Comparison of ENCODE assay signal across 19 cellular contexts in genomic region chr3:112360574-112360973, GRCh38. TPM values are rescaled to one million over a fixed set of nuclear protein-coding genes. Genes with fewer than 3 reads are reported as not detected.
DNase-seq lines count a peak whose midpoint lies in the region; ATAC-seq, FAIRE-seq and TF ChIP-seq lines count a peak whose summit lies in the region.
"Had no signal": no experiment of that assay in that cellular context is flagged by ENCODE, and none has a peak within 500 bp of the region (broad histone marks: within the 10 kb centered on the region; RNA-seq: fewer than 3 reads in every experiment).

No MANE protein-coding gene starts in this region.

- TF ChIP-seq CTCF in IMR-90 (conservative IDR thresholded peaks at IDR 0.05; ENCODE audit: low read depth, low read length) (no peak), body of pancreas (IDR thresholded peaks at IDR 0.05) (no peak), gastrocnemius medialis (IDR thresholded peaks at IDR 0.05 in 4 of 5, conservative IDR thresholded peaks at IDR 0.05 in 1 of 5) (no peak)

- 0 out of 2 replicates have a peak, but pooled peaks cover 2% of the 10 kb centered on the region for H3K36me3 ChIP-seq in IMR-90 (ENCODE audit: control insufficient read depth, insufficient read depth, low read length)
- H3K36me3 ChIP-seq in body of pancreas (replicated peaks in 1 of 2; ENCODE audit: insufficient read depth in 1 of 2, low read depth in 2 of 2) = no peaks in the 10 kb centered on the region
- no peaks in the 10 kb centered on the region for H3K36me3 ChIP-seq in gastrocnemius medialis

- no peak overlapping the region for H2BK20ac ChIP-seq in IMR-90 (ENCODE audit: low read depth, low read length)

- no peak overlapping the region for H2BK15ac ChIP-seq in IMR-90 (ENCODE audit: low read depth, low read length)

- H2AK5ac ChIP-seq in IMR-90 (ENCODE audit: low read depth, low read length) = no peak overlapping the region

- H2AFZ ChIP-seq in IMR-90 (replicated peaks; ENCODE audit: low read length, poor library complexity) = no peak overlapping the region

- no peak overlapping the region for H3K18ac ChIP-seq in IMR-90 (ENCODE audit: low read depth, low read length)

- BruUV-seq in IMR-90 (replicated peaks; lab: Mats Ljungman, UMichigan) = no TSS peak

- no peaks in the 10 kb centered on the region for H4K20me1 ChIP-seq in IMR-90 (ENCODE audit: insufficient read depth, low read length)

- H3K9me3 ChIP-seq in IMR-90 (ENCODE audit: control insufficient read depth, insufficient read depth, low read length) = no peaks in the 10 kb centered on the region
- H3K9me3 ChIP-seq in body of pancreas = no peaks in the 10 kb centered on the region
- H3K9me3 ChIP-seq in gastrocnemius medialis = no peaks in the 10 kb centered on the region
- H3K9me3 ChIP-seq: tibial nerve had no signal

- no peak overlapping the region for H4K91ac ChIP-seq in IMR-90 (ENCODE audit: insufficient read depth, low read depth, low read length)

- H3K4me1 ChIP-seq in IMR-90 (ENCODE audit: control insufficient read depth, insufficient read depth, low read length) = peaks cover 2% of the 10 kb centered on the region; the same call in 1 of the 2 replicates
- H3K4me1 ChIP-seq in body of pancreas = no peaks in the 10 kb centered on the region
- H3K4me1 ChIP-seq in gastrocnemius medialis = peaks cover 0 to 2% of the 10 kb centered on the region in 2 donors

- TF ChIP-seq RAD21 in IMR-90 (IDR thresholded peaks at IDR 0.05; ENCODE audit: low read length) = no peak

- no peak overlapping the region for H3K4ac ChIP-seq in IMR-90 (ENCODE audit: low read depth, low read length)

- 0 out of 2 replicates have a peak, but pooled peaks cover 2% of the 10 kb centered on the region for H3K9me1 ChIP-seq in IMR-90 (ENCODE audit: insufficient read depth, low read length)

- H2BK5ac ChIP-seq in IMR-90 (ENCODE audit: low read depth, low read length, poor library complexity, severe bottlenecking) = no peak overlapping the region

- CTCF ChIA-PET in IMR-90 (lab: Yijun Ruan, JAX) = interaction anchor here (1.2 kb wide), 1 partner anchor 92 kb away, joined by 3 read pairs; no protein-coding TSS in a partner anchor

- H4K8ac ChIP-seq in IMR-90 (ENCODE audit: low read depth in 2 of 2, low read length in 2 of 2) = no peak overlapping the region

- no peaks in the 10 kb centered on the region for H3K79me1 ChIP-seq in IMR-90 (ENCODE audit: low read depth in 1 of 2, low read length in 2 of 2)

- no peak overlapping the region for H3K27ac ChIP-seq in IMR-90 (ENCODE audit: insufficient read depth, low read length)
- H3K27ac ChIP-seq in body of pancreas = no peak overlapping the region
- H3K27ac ChIP-seq in gastrocnemius medialis = peak overlapping the region in 3 of 4 donors; percentile 22 to 65 (median 55)
- H3K27ac ChIP-seq: tibial nerve had no signal

- TF ChIP-seq POLR2A in IMR-90 (IDR thresholded peaks at IDR 0.05; ENCODE audit: low read depth, low read length) (no peak), body of pancreas (IDR thresholded peaks at IDR 0.05) (no peak), gastrocnemius medialis (IDR thresholded peaks at IDR 0.05) (no peak)

- WGBS in IMR-90 (ENCODE audit: extremely low coverage in 2 of 2, insufficient read length in 1 of 2), 2 experiments = no CpG with 5 or more reads among the region's 2 CpGs
- WGBS in body of pancreas, 2 donors = 18 to 31% methylated on average over 2 of the region's 2 CpGs

- H2BK120ac ChIP-seq in IMR-90 (ENCODE audit: low read depth, low read length) = no peak overlapping the region

- POLR2A ChIA-PET in IMR-90 (lab: Charles Lee; ENCODE audit: unreplicated experiment) = no interaction called here

- FAIRE-seq in frontal cortex (lab: Jason Lieb, UNC) = no peak
- FAIRE-seq: endothelial cell of umbilical vein had no signal

- dilution Hi-C loops in IMR-90 (cut with HindIII; ENCODE audit: low sequenced_read_pairs, unreplicated experiment) = no loop called here

- H2AK9ac ChIP-seq in IMR-90 (replicated peaks; ENCODE audit: low read depth, low read length, poor library complexity) = no peak overlapping the region

- H3K4me3 ChIP-seq in IMR-90 (ENCODE audit: insufficient read depth, low read depth, low read length) = no peak overlapping the region
- no peak overlapping the region for H3K4me3 ChIP-seq in body of pancreas
- peak overlapping the region in 1 of 4 donors; percentile 1 for H3K4me3 ChIP-seq in gastrocnemius medialis
- H3K4me3 ChIP-seq: tibial nerve had no signal

- H3K27me3 ChIP-seq in IMR-90 (ENCODE audit: control insufficient read depth, insufficient read depth, low read length) (no peaks in the 10 kb centered on the region; the same call in 1 of the 2 replicates), body of pancreas (no peaks in the 10 kb centered on the region), gastrocnemius medialis (no peaks in the 10 kb centered on the region)
- H3K27me3 ChIP-seq: tibial nerve had no signal

- no peak overlapping the region for H3K56ac ChIP-seq in IMR-90 (ENCODE audit: extremely low read depth, insufficient read depth, low read length)

- H3K4me2 ChIP-seq in IMR-90 (ENCODE audit: low read depth, low read length) = no peak overlapping the region

- DNase-seq in IMR-90 = peak; percentile 40
- DNase-seq in body of pancreas = peak; percentile 23 to 53 (median 30)
- peak; percentile 57 for DNase-seq in iris pigment epithelial cell (ENCODE audit: low read depth)
- peak in 1 of 2 donors; percentile 13 for DNase-seq in gastrocnemius medialis
- DNase-seq in DMS79 (lab: John Stamatoyannopoulos, UW) = no peak
- no peak for DNase-seq in frontal cortex (ENCODE audit: low spot score in 2 of 2)
- DNase-seq in DMS53 treated with DMSO at 0.1 percent for 48 hours (lab: John Stamatoyannopoulos, UW; ENCODE audit: unreplicated experiment) = no peak
- DNase-seq: activated CD4-positive, alpha-beta T cell treated with anti-CD3 and anti-CD28 coated beads, Interleukin-2, amount 50 U/mL, for 4 hours; activated naive CD4-positive, alpha-beta T cell treated with anti-CD3 and anti-CD28 coated beads for 36 hours; CD8-positive, alpha-beta T cell; DMS79 treated with DMSO at 0.1 percent for 48 hours; MV-4-11; naive thymus-derived CD8-positive, alpha-beta T cell; NCI-H187 treated with DMSO at 0.1 percent for 48 hours; NCI-H446 treated with DMSO at 0.1 percent for 48 hours had no signal

- no peak overlapping the region for H3K9ac ChIP-seq in IMR-90 (ENCODE audit: low read depth, low read length)

- intact Hi-C loops in IMR-90 (cut with micrococcal nuclease) = no loop called here
- intact Hi-C loops in body of pancreas (cut with DNase I) = no loop called here
- intact Hi-C loops in gastrocnemius medialis (cut with DNase I; ENCODE audit: low total_unique reads) = no loop called here

- in situ Hi-C loops in IMR-90 (cut with MboI; ENCODE audit: low sequenced_read_pairs) (no loop called here), gastrocnemius medialis (cut with MboI; ENCODE audit: low sequenced_read_pairs in 4 of 4) (no loop called here)

- ATAC-seq in IMR-90 (ENCODE audit: low read depth) (no peak), body of pancreas (peak; percentile 71), gastrocnemius medialis (peak; percentile 39 to 64), HG03378 (IDR thresholded peaks at IDR 0.05; ENCODE audit: unreplicated experiment) (no peak)
- ATAC-seq: CD8-positive, alpha-beta T cell; naive thymus-derived CD8-positive, alpha-beta T cell; stimulated activated effector memory CD8-positive, alpha-beta T cell treated with anti-CD3 and anti-CD28 coated beads, Interleukin-12 subunit alpha, Interleukin-12 subunit beta, amount 100 ng/mL, for 72 hours had no signal

- H3K14ac ChIP-seq in IMR-90 (replicated peaks; ENCODE audit: low read depth, low read length) = no peak overlapping the region

- H4K5ac ChIP-seq in IMR-90 (ENCODE audit: low read depth, low read length) = no peak overlapping the region

- H3K23ac ChIP-seq in IMR-90 (ENCODE audit: low read depth, low read length) = no peak overlapping the region

TF ChIP-seq in IMR-90, 13 proteins besides CTCF, POLR2A, EP300 and RAD21:
- TF ChIP-seq FOS (IDR thresholded peaks at IDR 0.05; ENCODE audit: low read depth, low read length) (no peak), RCOR1 (IDR thresholded peaks at IDR 0.05; ENCODE audit: insufficient replicate concordance, low read length) (no peak), CEBPB (IDR thresholded peaks at IDR 0.05; ENCODE audit: low read depth, low read length) (no peak), ELK1 (IDR thresholded peaks at IDR 0.05; ENCODE audit: borderline replicate concordance, low read depth, low read length) (no peak), RFX5 (IDR thresholded peaks at IDR 0.05; ENCODE audit: low read depth, low read length) (no peak), MAZ (IDR thresholded peaks at IDR 0.05; ENCODE audit: borderline replicate concordance, low read depth, low read length) (no peak), MAFK (IDR thresholded peaks at IDR 0.05; ENCODE audit: low read depth, low read length) (no peak)
- TF ChIP-seq, protein P1, sequence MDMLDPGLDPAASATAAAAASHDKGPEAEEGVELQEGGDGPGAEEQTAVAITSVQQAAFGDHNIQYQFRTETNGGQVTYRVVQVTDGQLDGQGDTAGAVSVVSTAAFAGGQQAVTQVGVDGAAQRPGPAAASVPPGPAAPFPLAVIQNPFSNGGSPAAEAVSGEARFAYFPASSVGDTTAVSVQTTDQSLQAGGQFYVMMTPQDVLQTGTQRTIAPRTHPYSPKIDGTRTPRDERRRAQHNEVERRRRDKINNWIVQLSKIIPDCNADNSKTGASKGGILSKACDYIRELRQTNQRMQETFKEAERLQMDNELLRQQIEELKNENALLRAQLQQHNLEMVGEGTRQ (IDR thresholded peaks at IDR 0.05; ENCODE audit: low read depth, low read length) = no peak
TF ChIP-seq in IMR-90: peak in this region for 0.

RNA-seq across cellular contexts. Expression of gene CD200, which starts 27.6 kb away (rescaled TPM):
- total RNA-seq in IMR-90 (2012; rRNA removed) = 0.83 and 1.1 TPM in 2 replicates
- polyA plus RNA-seq in IMR-90 (2012; rRNA removed) = 1.6 and 1.7 TPM in 2 replicates
- 0.57 and 0.62 TPM in 2 replicates for polyA plus RNA-seq in IMR-90 (2012; cell fraction: cytosol; rRNA removed)
- polyA plus RNA-seq in IMR-90 (2012; cell fraction: nucleus; rRNA removed; ENCODE audit: low replicate concordance) = 0.34 and 3.0 TPM in 2 replicates
- total RNA-seq in body of pancreas = 1 to 10 TPM; 2.0 to 2.6 TPM
- under 1 TPM; 0.27 to 0.76 (median 0.36) TPM for total RNA-seq in gastrocnemius medialis
- total RNA-seq in frontal cortex = 49.7 TPM

Comparison
In these comparisons a context has a peak if more than half of its experiments do, and no peak if none do; other contexts are left out.
1. ATAC-seq: peak in body of pancreas (single experiment) and gastrocnemius medialis (2 of 2); none in IMR-90 (single experiment) and HG03378 (single experiment).
2. DNase-seq: peak in IMR-90 (single experiment), body of pancreas (4 of 4) and iris pigment epithelial cell (single experiment); none in DMS79 (single experiment), frontal cortex (0 of 2) and DMS53 treated with DMSO at 0.1 percent for 48 hours (single experiment).
3. H3K27ac ChIP-seq: peak in gastrocnemius medialis (3 of 4); none in IMR-90 (single experiment) and body of pancreas (0 of 4).
4. RNA of gene CD200, which starts 27.6 kb away (total RNA-seq): 49.7 TPM in frontal cortex (single experiment); 2.0 to 2.6 TPM in body of pancreas, 0.83 to 1.1 TPM in IMR-90 and 0.27 to 0.76 TPM in gastrocnemius medialis; every median in the first group is over 10 times any median in the second.